In the genomic region with DNA sequence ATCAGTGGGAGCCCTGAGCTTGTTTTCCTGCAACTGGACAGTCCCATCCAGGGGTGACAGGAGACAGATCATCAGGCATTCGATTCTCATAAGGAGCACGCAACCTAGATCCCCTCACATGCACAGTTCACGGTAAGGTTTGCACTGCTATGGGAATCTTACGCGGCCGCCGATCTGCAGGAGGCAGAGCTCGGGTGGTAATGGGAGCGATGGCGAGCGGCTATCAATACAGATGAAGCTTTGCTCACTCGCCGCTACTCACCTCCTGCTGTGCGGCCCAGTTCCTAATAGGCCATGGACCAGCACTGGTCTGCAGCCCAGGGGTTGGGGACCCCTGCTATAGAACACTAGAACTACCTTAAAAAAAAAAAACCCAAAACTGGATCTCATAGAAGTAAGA, we compare ENCODE assay signal across 27 cellular contexts.
"Had no signal": no experiment of that assay in that cellular context is flagged by ENCODE, and none has a peak within 500 bp of the region (broad histone marks: within the 10 kb centered on the region; RNA-seq: fewer than 3 reads in every experiment).

No MANE protein-coding gene starts in this region.

- H3K27me3 Mint-ChIP-seq: stimulated activated naive CD8-positive, alpha-beta T cell treated with anti-CD3 and anti-CD28 coated beads, Interleukin-15, amount 100 ng/mL, for 72 hours; type B pancreatic cell had no signal

- H3K36me3 Mint-ChIP-seq: stimulated activated effector memory CD8-positive, alpha-beta T cell treated with anti-CD3 and anti-CD28 coated beads, Interleukin-12 subunit alpha, Interleukin-12 subunit beta, amount 100 ng/mL, for 72 hours; stimulated activated memory B cell treated with anti-CD40 and anti-IgM and Interleukin-4, amounts not matched to agents 10 μg/mL and 1 μg/mL and 100 μg/mL, for 72 hours; stimulated activated naive B cell treated with anti-CD40 and anti-IgM and Interleukin-4, amounts not matched to agents 10 μg/mL and 1 μg/mL and 100 μg/mL, for 72 hours had no signal

- H3K36me3 ChIP-seq: stomach, suprapubic skin, thoracic aorta, thyroid gland, tibial artery, tibial nerve, transverse colon, upper lobe of left lung, upper lobe of right lung, uterus, vagina had no signal

- H3K4me3 Mint-ChIP-seq: stimulated activated effector memory CD8-positive, alpha-beta T cell treated with anti-CD3 and anti-CD28 coated beads, Interleukin-12 subunit alpha, Interleukin-12 subunit beta, amount 100 ng/mL, for 72 hours; stimulated activated memory B cell treated with anti-CD40 and anti-IgM and Interleukin-4, amounts not matched to agents 10 μg/mL and 1 μg/mL and 100 μg/mL, for 72 hours; stimulated activated naive B cell treated with anti-CD40 and anti-IgM and Interleukin-4, amounts not matched to agents 10 μg/mL and 1 μg/mL and 100 μg/mL, for 72 hours; stimulated activated naive CD8-positive, alpha-beta T cell treated with anti-CD3 and anti-CD28 coated beads, Interleukin-15, amount 100 ng/mL, for 72 hours; stimulated activated naive CD8-positive, alpha-beta T cell treated with anti-CD3 and anti-CD28 coated beads, Interleukin-15, Interleukin-2, amounts not matched to agents 100 ng/mL and 50 ng/mL, for 24 hours; type B pancreatic cell had no signal

- DNase-seq: stimulated activated CD4-positive, alpha-beta T cell treated with anti-CD3 and anti-CD28 coated beads, Interleukin-2, amount 100 ng/mL, for 48 hours; stimulated activated CD4-positive, alpha-beta T cell treated with anti-CD3 and anti-CD28 coated beads, Interleukin-4, amount 100 ng/mL, for 1 hour; stimulated activated CD4-positive, alpha-beta T cell treated with anti-CD3 and anti-CD28 coated beads, Interleukin-4, amount 100 ng/mL, for 24 hours; stimulated activated CD4-positive, alpha-beta T cell treated with anti-CD3 and anti-CD28 coated beads, Interleukin-4, amount 100 ng/mL, for 4 hours; stimulated activated CD8-positive, alpha-beta memory T cell treated with anti-CD3 and anti-CD28 coated beads, Interleukin-4, amount 100 ng/mL, for 48 hours; stimulated activated naive B cell treated with anti-CD40 and anti-IgM and Interleukin-4, amounts not matched to agents 10 μg/mL and 1 μg/mL and 100 μg/mL, for 72 hours; stimulated activated naive CD4-positive, alpha-beta T cell treated with Interleukin-2 at 50 U/mL for 16 hours; stimulated activated naive CD8-positive, alpha-beta T cell treated with anti-CD3 and anti-CD28 coated beads, Interleukin-15, amount 100 ng/mL, for 72 hours; stimulated activated naive CD8-positive, alpha-beta T cell treated with anti-CD3 and anti-CD28 coated beads, Interleukin-15, Interleukin-2, amounts not matched to agents 100 U/mL and 50 U/mL, for 24 hours; stomach; substantia nigra; testis; thyroid gland; tibial artery; transverse colon; trophoblast cell; upper lobe of right lung; uterus had no signal

- H3K9me3 ChIP-seq: stomach, suprapubic skin, testis, thoracic aorta, thyroid gland, tibial artery, tibial nerve, transverse colon, upper lobe of left lung, upper lobe of right lung, uterus, vagina had no signal

- H3K4me3 ChIP-seq: stomach, suprapubic skin, testis, thoracic aorta, thyroid gland, tibial artery, tibial nerve, transverse colon, upper lobe of left lung, upper lobe of right lung, uterus, vagina had no signal

- H3K27ac ChIP-seq: stomach, suprapubic skin, testis, thoracic aorta, thyroid gland, tibial artery, tibial nerve, transverse colon, upper lobe of left lung, upper lobe of right lung, uterus, vagina had no signal

- H3K9me3 Mint-ChIP-seq: stimulated activated effector memory CD8-positive, alpha-beta T cell treated with anti-CD3 and anti-CD28 coated beads, Interleukin-12 subunit alpha, Interleukin-12 subunit beta, amount 100 ng/mL, for 72 hours; stimulated activated memory B cell treated with anti-CD40 and anti-IgM and Interleukin-4, amounts not matched to agents 10 μg/mL and 1 μg/mL and 100 μg/mL, for 72 hours; stimulated activated naive B cell treated with anti-CD40 and anti-IgM and Interleukin-4, amounts not matched to agents 10 μg/mL and 1 μg/mL and 100 μg/mL, for 72 hours; stimulated activated naive CD8-positive, alpha-beta T cell treated with anti-CD3 and anti-CD28 coated beads, Interleukin-15, amount 100 ng/mL, for 72 hours; stimulated activated naive CD8-positive, alpha-beta T cell treated with anti-CD3 and anti-CD28 coated beads, Interleukin-15, Interleukin-2, amounts not matched to agents 100 ng/mL and 50 ng/mL, for 24 hours; type B pancreatic cell had no signal

- H3K27me3 ChIP-seq: stomach, suprapubic skin, testis, thyroid gland, tibial artery, tibial nerve, transverse colon, upper lobe of left lung, upper lobe of right lung, uterus, vagina had no signal

- H3K4me1 ChIP-seq: suprapubic skin, testis, thyroid gland, transverse colon, upper lobe of left lung, upper lobe of right lung, uterus had no signal

- H3K27ac Mint-ChIP-seq: stimulated activated effector memory CD8-positive, alpha-beta T cell treated with anti-CD3 and anti-CD28 coated beads, Interleukin-12 subunit alpha, Interleukin-12 subunit beta, amount 100 ng/mL, for 72 hours; stimulated activated memory B cell treated with anti-CD40 and anti-IgM and Interleukin-4, amounts not matched to agents 10 μg/mL and 1 μg/mL and 100 μg/mL, for 72 hours; stimulated activated naive B cell treated with anti-CD40 and anti-IgM and Interleukin-4, amounts not matched to agents 10 μg/mL and 1 μg/mL and 100 μg/mL, for 72 hours; stimulated activated naive CD8-positive, alpha-beta T cell treated with anti-CD3 and anti-CD28 coated beads, Interleukin-15, amount 100 ng/mL, for 72 hours; stimulated activated naive CD8-positive, alpha-beta T cell treated with anti-CD3 and anti-CD28 coated beads, Interleukin-15, Interleukin-2, amounts not matched to agents 100 ng/mL and 50 ng/mL, for 24 hours; type B pancreatic cell had no signal
